11 cellular contexts compared by ENCODE assay signal in the genomic region with DNA sequence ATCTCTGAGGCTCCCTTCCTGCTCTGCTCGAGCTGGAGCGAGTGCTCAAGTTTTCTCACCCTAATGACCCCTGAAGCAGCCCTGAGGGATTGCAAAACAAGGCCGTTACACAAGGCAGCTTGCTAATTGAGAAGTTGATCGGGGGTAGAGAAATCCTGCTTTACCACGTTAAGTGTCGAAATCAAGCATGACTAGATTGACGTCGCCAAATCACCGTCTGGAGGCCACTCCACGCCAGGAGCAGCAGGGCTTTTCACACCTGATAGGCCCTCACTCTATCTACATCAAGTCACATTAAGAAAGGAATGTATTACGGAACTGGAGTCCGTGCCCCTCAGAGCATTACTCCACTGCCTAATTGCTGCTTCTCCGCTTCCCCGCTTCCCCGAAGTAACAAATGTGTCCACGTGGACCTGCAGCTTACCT. TPM values are rescaled to one million over a fixed set of nuclear protein-coding genes. Genes with fewer than 3 reads are reported as not detected.
A peak's percentile ranks its signal among the peaks of the same experiment; 100 is the strongest.
DNase-seq lines count a peak whose midpoint lies in the region; ATAC-seq and TF ChIP-seq lines count a peak whose summit lies in the region.
"Had no signal": no experiment of that assay in that cellular context is flagged by ENCODE, and none has a peak within 500 bp of the region (broad histone marks: within the 10 kb centered on the region; RNA-seq: fewer than 3 reads in every experiment).

No MANE protein-coding gene starts in this region.

- no peak overlapping the region for H3K4me3 ChIP-seq in GM23338
- H3K4me3 ChIP-seq in heart left ventricle = no peak overlapping the region

- TF ChIP-seq CTCF in GM23338 (conservative IDR thresholded peaks at IDR 0.05; ENCODE audit: low read depth in 2 of 2) (no peak), heart left ventricle (IDR thresholded peaks at IDR 0.05) (no peak), progenitor cell of endocrine pancreas (IDR thresholded peaks at IDR 0.05; ENCODE audit: unreplicated experiment) (no peak)

- TF ChIP-seq POLR2A in heart left ventricle (IDR thresholded peaks at IDR 0.05) (no peak), erythroblast (IDR thresholded peaks at IDR 0.05; ENCODE audit: low read length) (no peak)

- H3K4me3 Mint-ChIP-seq in GM23338 = peak overlapping the region; percentile 14; the same call in 1 of the 3 replicates
- peak overlapping the region; percentile 11 for H3K4me3 Mint-ChIP-seq in progenitor cell of endocrine pancreas (ENCODE audit: low read depth)
- H3K4me3 Mint-ChIP-seq: activated T-helper 1 cell treated with anti-CD3 and anti-CD28 coated beads, Interleukin-12 subunit alpha, Interleukin-12 subunit beta, Interleukin-2, Interleukin-4 antibody, amounts not matched to agents 30 ng/mL and 10 ng/mL and 1 ng/mL, durations not matched to agents 14 hours and 24 hours and 36 hours; CD4-positive, alpha-beta T cell; effector memory CD8-positive, alpha-beta T cell had no signal

- H3K27ac Mint-ChIP-seq in GM23338 (peak overlapping the region; percentile 26; the same call in 1 of the 2 replicates), progenitor cell of endocrine pancreas (peak overlapping the region; percentile 87)
- H3K27ac Mint-ChIP-seq: activated T-helper 1 cell treated with anti-CD3 and anti-CD28 coated beads, Interleukin-12 subunit alpha, Interleukin-12 subunit beta, Interleukin-2, Interleukin-4 antibody, amounts not matched to agents 30 ng/mL and 10 ng/mL and 1 ng/mL, durations not matched to agents 14 hours and 24 hours and 36 hours; CD4-positive, alpha-beta T cell; effector memory CD8-positive, alpha-beta T cell had no signal

- H3K4me2 ChIP-seq in GM23338 = peak overlapping the region; percentile 50; the same call in 1 of the 2 replicates

- H3K4me1 ChIP-seq in GM23338 (ENCODE audit: insufficient read depth) (peaks cover 29% of the 10 kb centered on the region), heart left ventricle (no peaks in the 10 kb centered on the region)

- H3K27me3 ChIP-seq in GM23338 (ENCODE audit: insufficient read depth) (no peaks in the 10 kb centered on the region), heart left ventricle (no peaks in the 10 kb centered on the region)

- H3K9me3 Mint-ChIP-seq in GM23338 (no peaks in the 10 kb centered on the region), progenitor cell of endocrine pancreas (ENCODE audit: low read depth) (no peaks in the 10 kb centered on the region)

- H2AFZ ChIP-seq in GM23338 = no peak overlapping the region

- H3K27ac ChIP-seq in GM23338 (ENCODE audit: low read depth) (no peak overlapping the region), heart left ventricle (peak overlapping the region in 2 of 12 donors; percentile 1)

- H4K20me1 ChIP-seq in GM23338 (replicated peaks; ENCODE audit: insufficient read depth) = no peaks in the 10 kb centered on the region

- H3K36me3 ChIP-seq in GM23338 (ENCODE audit: insufficient read depth) = no peaks in the 10 kb centered on the region
- H3K36me3 ChIP-seq in heart left ventricle = no peaks in the 10 kb centered on the region

- no peaks in the 10 kb centered on the region for H3K36me3 Mint-ChIP-seq in GM23338 (ENCODE audit: low read depth)
- H3K36me3 Mint-ChIP-seq in progenitor cell of endocrine pancreas (ENCODE audit: insufficient read depth) = no peaks in the 10 kb centered on the region

- peaks cover 5% of the 10 kb centered on the region for H3K27me3 Mint-ChIP-seq in GM23338 (ENCODE audit: insufficient read depth, low read depth, poor library complexity)
- peaks cover 7% of the 10 kb centered on the region for H3K27me3 Mint-ChIP-seq in progenitor cell of endocrine pancreas
- H3K27me3 Mint-ChIP-seq: CD4-positive, alpha-beta T cell; effector memory CD8-positive, alpha-beta T cell had no signal

- DNase-seq in GM23338 (ENCODE audit: low spot score) (peak; percentile 72), SIG-M5 (lab: John Stamatoyannopoulos, UW) (peak; percentile 48), heart left ventricle (peak in 2 of 5 donors; percentile 31), progenitor cell of endocrine pancreas (ENCODE audit: low spot score, unreplicated experiment) (no peak), SW 1271 (lab: John Stamatoyannopoulos, UW) (no peak), kidney glomerular epithelial cell (lab: John Stamatoyannopoulos, UW) (no peak), erythroblast (lab: John Stamatoyannopoulos, UW) (no peak)
- DNase-seq: CD4-positive, alpha-beta T cell; effector memory CD8-positive, alpha-beta T cell had no signal

- peaks cover 34% of the 10 kb centered on the region for H3K4me1 Mint-ChIP-seq in GM23338
- peaks cover 10% of the 10 kb centered on the region for H3K4me1 Mint-ChIP-seq in progenitor cell of endocrine pancreas (ENCODE audit: low read depth)

- peak; percentile 92 for ATAC-seq in GM23338
- peak in 3 of 4 donors; percentile 39 to 77 (median 67) for ATAC-seq in heart left ventricle
- no peak for ATAC-seq in GM21619 (IDR thresholded peaks at IDR 0.05; ENCODE audit: unreplicated experiment)
- ATAC-seq: effector memory CD8-positive, alpha-beta T cell had no signal

- no peaks in the 10 kb centered on the region for H3K9me3 ChIP-seq in heart left ventricle

- no peaks in the 10 kb centered on the region for H3F3A ChIP-seq in GM23338 (replicated peaks; ENCODE audit: low read depth)

- intact Hi-C loops in heart left ventricle (cut with DNase I) = no loop called here

- no peaks in the 10 kb centered on the region for H3K79me2 ChIP-seq in GM23338 (replicated peaks; ENCODE audit: insufficient read depth)

- 21 to 36% (median 30%) methylated on average over 10 to 16 of the region's 16 CpGs for WGBS in heart left ventricle, 4 donors

- no peaks in the 10 kb centered on the region for H3K9me2 ChIP-seq in GM23338 (ENCODE audit: insufficient read depth)

TF ChIP-seq in GM23338, 12 proteins besides CTCF, POLR2A, EP300 and RAD21 (continues in another document):
- TF ChIP-seq, protein P1, sequence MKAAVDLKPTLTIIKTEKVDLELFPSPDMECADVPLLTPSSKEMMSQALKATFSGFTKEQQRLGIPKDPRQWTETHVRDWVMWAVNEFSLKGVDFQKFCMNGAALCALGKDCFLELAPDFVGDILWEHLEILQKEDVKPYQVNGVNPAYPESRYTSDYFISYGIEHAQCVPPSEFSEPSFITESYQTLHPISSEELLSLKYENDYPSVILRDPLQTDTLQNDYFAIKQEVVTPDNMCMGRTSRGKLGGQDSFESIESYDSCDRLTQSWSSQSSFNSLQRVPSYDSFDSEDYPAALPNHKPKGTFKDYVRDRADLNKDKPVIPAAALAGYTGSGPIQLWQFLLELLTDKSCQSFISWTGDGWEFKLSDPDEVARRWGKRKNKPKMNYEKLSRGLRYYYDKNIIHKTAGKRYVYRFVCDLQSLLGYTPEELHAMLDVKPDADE (IDR thresholded peaks at IDR 0.05) = no peak
- TF ChIP-seq ZNF331 (CRISPR knock-in tag; IDR thresholded peaks at IDR 0.05; ENCODE audit: low read depth) (no peak), ZNF114 (CRISPR knock-in tag; IDR thresholded peaks at IDR 0.05) (no peak), JUNB (IDR thresholded peaks at IDR 0.05; ENCODE audit: unreplicated experiment) (no peak), POLR2AphosphoS5 (IDR thresholded peaks at IDR 0.05; ENCODE audit: low read depth) (no peak)

RNA-seq across cellular contexts. Expression of a gene that starts 32.3 kb away (rescaled TPM):
- total RNA-seq in GM23338 (2014; rRNA removed; shearing (Covaris generic)) = 15.1 and 15.2 TPM in 2 replicates
- polyA plus RNA-seq in GM23338 (2016; fragmentation: Nextera tagmentation; extraction: Ambion mirVana) (5.8 and 7.9 TPM in 2 replicates), heart left ventricle (under 1 TPM; 0.14 to 0.84 TPM)
- total RNA-seq in heart left ventricle (1 to 10 TPM in 5 of 9 donors, under 1 TPM in 4; 0.19 to 8.8 (median 1.0) TPM), progenitor cell of endocrine pancreas (39.4 and 48.4 TPM in 2 replicates)
- total RNA-seq: activated T-helper 1 cell treated with anti-CD3 and anti-CD28 coated beads, Interleukin-12 subunit alpha, Interleukin-12 subunit beta, Interleukin-2, Interleukin-4 antibody, amounts not matched to agents 30 ng/mL and 10 ng/mL and 1 ng/mL, durations not matched to agents 14 hours and 24 hours and 36 hours; CD4-positive, alpha-beta T cell had no signal

Comparison
In these comparisons a context has a peak if more than half of its experiments do, and no peak if none do; other contexts are left out.
1. DNase-seq: peak in GM23338 (single experiment) and SIG-M5 (single experiment); none in progenitor cell of endocrine pancreas (single experiment), SW 1271 (0 of 2), kidney glomerular epithelial cell (single experiment) and erythroblast (0 of 2).